Comparison of ENCODE assay signal across 19 cellular contexts in the genomic region with DNA sequence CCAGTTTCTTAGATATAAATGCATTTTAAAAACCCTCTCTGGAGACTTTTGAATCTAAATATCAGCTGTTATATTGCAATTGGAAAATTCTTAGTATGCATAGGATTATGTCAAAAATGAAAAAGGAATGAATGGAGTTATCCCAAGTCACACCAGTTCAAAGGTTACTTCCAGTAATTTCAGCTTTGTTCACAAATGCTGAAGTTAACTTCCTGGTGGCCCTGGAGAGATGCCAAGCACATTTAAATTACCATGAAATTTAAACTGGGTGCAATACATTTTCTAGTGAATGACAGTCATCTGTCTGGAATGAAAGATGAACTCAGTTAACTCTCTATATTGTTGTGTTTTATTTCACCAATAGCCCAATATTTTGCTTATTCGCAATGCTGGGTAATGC.
"Had no signal": no experiment of that assay in that cellular context is flagged by ENCODE, and none has a peak within 500 bp of the region (broad histone marks: within the 10 kb centered on the region; RNA-seq: fewer than 3 reads in every experiment).

No MANE protein-coding gene starts in this region.

- H3K9me3 ChIP-seq: sigmoid colon, stomach had no signal

- H3K79me2 ChIP-seq: hepatocyte had no signal

- H3K27ac ChIP-seq: dorsolateral prefrontal cortex, hepatocyte, sigmoid colon, stomach had no signal

- H3K4me2 ChIP-seq: hepatocyte had no signal

- DNase-seq: cortex of kidney; dorsolateral prefrontal cortex; effector CD8-positive, alpha-beta T cell; foreskin melanocyte; head of caudate nucleus; kidney; left cardiac atrium; left ventricle myocardium superior; mesendoderm; naive thymus-derived CD8-positive, alpha-beta T cell; posterior cingulate gyrus; sigmoid colon; small intestine; stimulated activated CD4-positive, alpha-beta T cell treated with anti-CD3 and anti-CD28 coated beads, Interleukin-12 subunit alpha, Interleukin-12 subunit beta, amount 100 ng/mL, for 4 hours; stimulated activated naive CD4-positive, alpha-beta T cell; stomach; trophoblast cell had no signal

- H2AFZ ChIP-seq: hepatocyte had no signal

- H3K4me3 ChIP-seq: dorsolateral prefrontal cortex, hepatocyte, lung, sigmoid colon, stomach had no signal

- H3K36me3 ChIP-seq: sigmoid colon, stomach had no signal

- H3K4me1 ChIP-seq: sigmoid colon, stomach had no signal

- H3K27me3 ChIP-seq: dorsolateral prefrontal cortex, hepatocyte, sigmoid colon, stomach had no signal
